In genomic region chr11:221998-222789, GRCh38 we compare ENCODE assay signal across 22 cellular contexts. TPM values are rescaled to one million over a fixed set of nuclear protein-coding genes. Genes with fewer than 3 reads are reported as not detected.
DNase-seq lines count a peak whose midpoint lies in the region; ATAC-seq and TF ChIP-seq lines count a peak whose summit lies in the region.
"Had no signal": no experiment of that assay in that cellular context is flagged by ENCODE, and none has a peak within 500 bp of the region (broad histone marks: within the 10 kb centered on the region; RNA-seq: fewer than 3 reads in every experiment).

No MANE protein-coding gene starts in this region.

- H3K36me3 ChIP-seq in suprapubic skin: peaks cover 22% of the 10 kb centered on the region
- no peaks in the 10 kb centered on the region for H3K36me3 ChIP-seq in PC-3 (ENCODE audit: low read depth, low read length)
- H3K36me3 ChIP-seq: uterus had no signal

- peaks cover 11% of the 10 kb centered on the region for H3K4me1 Mint-ChIP-seq in activated naive CD8-positive, alpha-beta T cell (ENCODE audit: low read depth)
- peaks cover 12% of the 10 kb centered on the region for H3K4me1 Mint-ChIP-seq in activated naive CD8-positive, alpha-beta T cell treated with anti-CD3 and anti-CD28 coated beads for 36 hours
- H3K4me1 Mint-ChIP-seq in glutamatergic neuron (ENCODE audit: low read depth, unreplicated experiment): peaks cover 9% of the 10 kb centered on the region

- no TSS peak for BruUV-seq in PC-3 (replicated peaks; lab: Mats Ljungman, UMichigan)

- no peaks in the 10 kb centered on the region for H3K36me3 Mint-ChIP-seq in activated naive CD8-positive, alpha-beta T cell
- peaks cover 5% of the 10 kb centered on the region for H3K36me3 Mint-ChIP-seq in activated naive CD8-positive, alpha-beta T cell treated with anti-CD3 and anti-CD28 coated beads for 36 hours
- no peaks in the 10 kb centered on the region for H3K36me3 Mint-ChIP-seq in glutamatergic neuron (ENCODE audit: unreplicated experiment)

- H3F3A ChIP-seq in PC-3 (ENCODE audit: low read length, unreplicated experiment): no peaks in the 10 kb centered on the region

- H3K9me3 ChIP-seq in suprapubic skin (no peaks in the 10 kb centered on the region), PC-3 (ENCODE audit: low read length) (no peaks in the 10 kb centered on the region)
- H3K9me3 ChIP-seq: uterus had no signal

- no peaks in the 10 kb centered on the region for H4K20me1 ChIP-seq in PC-3 (ENCODE audit: low read length)

- no peak overlapping the region for H3K9ac ChIP-seq in PC-3 (ENCODE audit: low read length)

- H3K4me3 ChIP-seq in suprapubic skin: no peak overlapping the region
- no peak overlapping the region for H3K4me3 ChIP-seq in PC-3 (ENCODE audit: low read length)
- H3K4me3 ChIP-seq: uterus had no signal

- TF ChIP-seq CTCF in glutamatergic neuron (IDR thresholded peaks at IDR 0.05; ENCODE audit: partially characterized antibody, unreplicated experiment) (no peak), suprapubic skin (IDR thresholded peaks at IDR 0.05) (no peak), PC-3 (conservative IDR thresholded peaks at IDR 0.05; ENCODE audit: low read depth, low read length) (no peak)

- H3K4me3 Mint-ChIP-seq in activated naive CD8-positive, alpha-beta T cell: no peak overlapping the region
- no peak overlapping the region for H3K4me3 Mint-ChIP-seq in activated naive CD8-positive, alpha-beta T cell treated with anti-CD3 and anti-CD28 coated beads for 36 hours
- H3K4me3 Mint-ChIP-seq in glutamatergic neuron (ENCODE audit: unreplicated experiment): peak overlapping the region; percentile 9
- H3K4me3 Mint-ChIP-seq: natural killer cell had no signal

- H3K27me3 ChIP-seq in suprapubic skin (no peaks in the 10 kb centered on the region), PC-3 (ENCODE audit: low read length) (no peaks in the 10 kb centered on the region)
- H3K27me3 ChIP-seq: brain microvascular endothelial cell, foreskin keratinocyte, uterus had no signal

- no peaks in the 10 kb centered on the region for H3K9me3 Mint-ChIP-seq in activated naive CD8-positive, alpha-beta T cell (ENCODE audit: low read depth)
- no peaks in the 10 kb centered on the region for H3K9me3 Mint-ChIP-seq in activated naive CD8-positive, alpha-beta T cell treated with anti-CD3 and anti-CD28 coated beads for 36 hours
- H3K9me3 Mint-ChIP-seq in glutamatergic neuron (ENCODE audit: unreplicated experiment): peaks cover 4% of the 10 kb centered on the region
- H3K9me3 Mint-ChIP-seq: natural killer cell had no signal

- H3K27ac ChIP-seq in suprapubic skin (no peak overlapping the region), PC-3 (ENCODE audit: low read length) (no peak overlapping the region)
- H3K27ac ChIP-seq: brain microvascular endothelial cell, foreskin keratinocyte, uterus, VCaP had no signal

- H2AFZ ChIP-seq in PC-3 (ENCODE audit: low read length): no peak overlapping the region

- no peaks in the 10 kb centered on the region for H3K27me3 Mint-ChIP-seq in activated naive CD8-positive, alpha-beta T cell
- H3K27me3 Mint-ChIP-seq in activated naive CD8-positive, alpha-beta T cell treated with anti-CD3 and anti-CD28 coated beads for 36 hours: no peaks in the 10 kb centered on the region
- H3K27me3 Mint-ChIP-seq in glutamatergic neuron (ENCODE audit: unreplicated experiment): peaks cover 9% of the 10 kb centered on the region
- H3K27me3 Mint-ChIP-seq: progenitor cell of endocrine pancreas had no signal

- CTCF ChIA-PET in PC-3 (lab: Charles Lee): no interaction called here

- WGBS in suprapubic skin: 85% methylated on average over 14 of the region's 14 CpGs

- no peaks in the 10 kb centered on the region for H3K79me2 ChIP-seq in PC-3 (ENCODE audit: low read length)

- no peak overlapping the region for H3K4me2 ChIP-seq in PC-3 (ENCODE audit: low read length)

- POLR2A ChIA-PET in PC-3 (lab: Charles Lee; ENCODE audit: unreplicated experiment): no interaction called here

- TF ChIP-seq POLR2A in suprapubic skin (IDR thresholded peaks at IDR 0.05): no peak

- H3K4me1 ChIP-seq in suprapubic skin: no peaks in the 10 kb centered on the region
- no peaks in the 10 kb centered on the region for H3K4me1 ChIP-seq in PC-3 (ENCODE audit: insufficient read depth, low read length)
- H3K4me1 ChIP-seq: foreskin keratinocyte, uterus had no signal

- TF ChIP-seq EP300 in suprapubic skin (IDR thresholded peaks at IDR 0.05): no peak

- ATAC-seq in PC-3: no peak
- ATAC-seq: foreskin keratinocyte, natural killer cell had no signal

- H3K9me2 ChIP-seq in PC-3 (replicated peaks; ENCODE audit: low read length): no peaks in the 10 kb centered on the region

- intact Hi-C loops in PC-3 (cut with micrococcal nuclease): no loop called here

- no peak for DNase-seq in activated naive CD8-positive, alpha-beta T cell treated with anti-CD3 and anti-CD28 coated beads for 36 hours
- no peak for DNase-seq in glutamatergic neuron
- peak; percentile 56 to 69 for DNase-seq in suprapubic skin (ENCODE audit: low spot score in 2 of 2)
- DNase-seq in NCI-H2196 (lab: John Stamatoyannopoulos, UW; ENCODE audit: unreplicated experiment): no peak
- DNase-seq in PC-3: no peak
- DNase-seq: activated CD4-positive, alpha-beta T cell treated with anti-CD3 and anti-CD28 coated beads, Interleukin-2, amount 50 U/mL, for 4 hours; activated T-cell treated with anti-CD3 and anti-CD28 coated beads, Interleukin-2, amount 50 U/mL, for 48 hours; brain microvascular endothelial cell; C1 segment of cervical spinal cord; foreskin keratinocyte; kidney glomerular epithelial cell; natural killer cell; NCI-H1436; NCI-H526 treated with DMSO at 0.1 percent for 48 hours; SHP77; stimulated activated CD4-positive, alpha-beta T cell treated with anti-CD3 and anti-CD28 coated beads, Interleukin-4, amount 100 ng/mL, for 24 hours; uterus had no signal

- peak overlapping the region; percentile 5 for H3K27ac Mint-ChIP-seq in activated naive CD8-positive, alpha-beta T cell
- H3K27ac Mint-ChIP-seq in activated naive CD8-positive, alpha-beta T cell treated with anti-CD3 and anti-CD28 coated beads for 36 hours: no peak overlapping the region
- H3K27ac Mint-ChIP-seq in glutamatergic neuron (ENCODE audit: unreplicated experiment): no peak overlapping the region

RNA-seq across cellular contexts. Expression of gene SIRT3, which starts 13.9 kb away (rescaled TPM):
- total RNA-seq in activated naive CD8-positive, alpha-beta T cell treated with anti-CD3 and anti-CD28 coated beads for 36 hours: 10 to 100 TPM; 18.6 to 20.5 TPM
- total RNA-seq in glutamatergic neuron (ENCODE audit: unreplicated experiment) (23.6 TPM), suprapubic skin (10 to 100 TPM in 3 of 4 donors, 1 to 10 TPM in 1; 9.1 to 20.1 (median 13.3) TPM), PC-3 (2014; rRNA removed) (13.8 and 23.8 TPM in 2 replicates)

RNA-seq across cellular contexts. Expression of gene PSMD13, which starts 14.6 kb away (rescaled TPM):
- total RNA-seq in activated naive CD8-positive, alpha-beta T cell treated with anti-CD3 and anti-CD28 coated beads for 36 hours: 100 to 1,000 TPM; 235 to 239 TPM
- total RNA-seq in glutamatergic neuron (ENCODE audit: unreplicated experiment): 136 TPM
- 10 to 100 TPM; 70.3 to 97.8 (median 87.3) TPM for total RNA-seq in suprapubic skin
- total RNA-seq in PC-3 (2014; rRNA removed): 226 and 255 TPM in 2 replicates

RNA-seq across cellular contexts. Expression of gene RIC8A, which starts 14.7 kb away (rescaled TPM):
- total RNA-seq in activated naive CD8-positive, alpha-beta T cell treated with anti-CD3 and anti-CD28 coated beads for 36 hours: 100 to 1,000 TPM; 105 to 111 TPM
- total RNA-seq in glutamatergic neuron (ENCODE audit: unreplicated experiment) (95.5 TPM), suprapubic skin (10 to 100 TPM; 62.4 to 90.1 (median 80.9) TPM), PC-3 (2014; rRNA removed) (155 and 180 TPM in 2 replicates)

RNA-seq across cellular contexts. Expression of gene BET1L, which starts 15.0 kb away (rescaled TPM):
- total RNA-seq in activated naive CD8-positive, alpha-beta T cell treated with anti-CD3 and anti-CD28 coated beads for 36 hours: 10 to 100 TPM; 44.0 to 45.5 TPM
- 45.5 TPM for total RNA-seq in glutamatergic neuron (ENCODE audit: unreplicated experiment)
- total RNA-seq in suprapubic skin: 10 to 100 TPM; 25.8 to 31.7 (median 27.9) TPM
- total RNA-seq in PC-3 (2014; rRNA removed): 12.6 and 14.4 TPM in 2 replicates

RNA-seq across cellular contexts. Expression of gene SCGB1C1, which starts 29.3 kb away (rescaled TPM):
- not detected for total RNA-seq in activated naive CD8-positive, alpha-beta T cell treated with anti-CD3 and anti-CD28 coated beads for 36 hours
- not detected for total RNA-seq in glutamatergic neuron (ENCODE audit: unreplicated experiment)
- total RNA-seq in suprapubic skin: not detected
- not detected in 2 replicates for total RNA-seq in PC-3 (2014; rRNA removed)
- total RNA-seq: A673, foreskin keratinocyte, M059J, progenitor cell of endocrine pancreas, uterus had no signal

Comparison
In these comparisons a context has a peak if more than half of its experiments do, and no peak if none do; other contexts are left out.
1. DNase-seq: peak in suprapubic skin (2 of 2); none in activated naive CD8-positive, alpha-beta T cell treated with anti-CD3 and anti-CD28 coated beads for 36 hours (single experiment), glutamatergic neuron (single experiment), NCI-H2196 (single experiment) and PC-3 (single experiment).